15 cellular contexts compared by ENCODE assay signal in genomic region chr7:134936893-134937520, GRCh38. TPM values are rescaled to one million over a fixed set of nuclear protein-coding genes. Genes with fewer than 3 reads are reported as not detected.
A peak's percentile ranks its signal among the peaks of the same experiment; 100 is the strongest.
DNase-seq lines count a peak whose midpoint lies in the region; ATAC-seq and TF ChIP-seq lines count a peak whose summit lies in the region.
"Had no signal": no experiment of that assay in that cellular context is flagged by ENCODE, and none has a peak within 500 bp of the region (broad histone marks: within the 10 kb centered on the region; RNA-seq: fewer than 3 reads in every experiment).

No MANE protein-coding gene starts in this region.

- 74 to 80% (median 78%) methylated on average over 4 of the region's 4 CpGs for WGBS in spleen, 5 donors

- TF ChIP-seq POLR2A in spleen (IDR thresholded peaks at IDR 0.05) = no peak

- H3K4me1 Mint-ChIP-seq in activated naive CD4-positive, alpha-beta T cell treated with anti-CD3 and anti-CD28 coated beads, Interleukin-2, amount 50 U/mL, for 24 hours = peaks cover 16% of the 10 kb centered on the region

- H3K27me3 ChIP-seq in muscle layer of duodenum (ENCODE audit: low read depth, low read length) = no peaks in the 10 kb centered on the region
- H3K27me3 ChIP-seq in thoracic aorta (replicated peaks; ENCODE audit: insufficient read depth) = no peaks in the 10 kb centered on the region
- H3K27me3 ChIP-seq in spleen (replicated peaks in 1 of 7) = no peaks in the 10 kb centered on the region
- H3K27me3 ChIP-seq: SJCRH30 had no signal

- peaks cover 12 to 13% of the 10 kb centered on the region in 2 donors for H3K4me1 ChIP-seq in muscle layer of duodenum (ENCODE audit: control insufficient read depth in 1 of 2, insufficient read depth in 2 of 2, low read length in 2 of 2)
- H3K4me1 ChIP-seq in thoracic aorta (ENCODE audit: control insufficient read depth in 1 of 2, low read depth in 2 of 2) = peaks cover 49 to 95% of the 10 kb centered on the region in 2 donors
- H3K4me1 ChIP-seq in spleen = peaks cover 0 to 26% (median 12%) of the 10 kb centered on the region in 6 donors

- no peaks in the 10 kb centered on the region for H3K27me3 Mint-ChIP-seq in activated naive CD4-positive, alpha-beta T cell treated with anti-CD3 and anti-CD28 coated beads, Interleukin-2, amount 50 U/mL, for 24 hours

- no peaks in the 10 kb centered on the region for H3K9me3 Mint-ChIP-seq in activated naive CD4-positive, alpha-beta T cell treated with anti-CD3 and anti-CD28 coated beads, Interleukin-2, amount 50 U/mL, for 24 hours
- H3K9me3 Mint-ChIP-seq: activated naive CD4-positive, alpha-beta T cell treated with anti-CD3 and anti-CD28 coated beads for 36 hours had no signal

- no peak overlapping the region for H3K4me3 Mint-ChIP-seq in activated naive CD4-positive, alpha-beta T cell treated with anti-CD3 and anti-CD28 coated beads, Interleukin-2, amount 50 U/mL, for 24 hours
- H3K4me3 Mint-ChIP-seq: activated CD4-positive, alpha-beta T cell treated with anti-CD3 and anti-CD28 coated beads for 36 hours; activated naive CD4-positive, alpha-beta T cell treated with anti-CD3 and anti-CD28 coated beads for 36 hours; CD4-positive, CD25-positive, alpha-beta regulatory T cell had no signal

- H3K36me3 Mint-ChIP-seq in activated naive CD4-positive, alpha-beta T cell treated with anti-CD3 and anti-CD28 coated beads, Interleukin-2, amount 50 U/mL, for 24 hours = peaks cover 3% of the 10 kb centered on the region
- H3K36me3 Mint-ChIP-seq: CD4-positive, CD25-positive, alpha-beta regulatory T cell had no signal

- intact Hi-C loops in spleen (cut with DNase I; ENCODE audit: low total_unique reads) = no loop called here

- DNase-seq in activated naive CD4-positive, alpha-beta T cell treated with anti-CD3 and anti-CD28 coated beads, Interleukin-2, amount 50 U/mL, for 16 hours = no peak
- DNase-seq in coronary artery (ENCODE audit: low spot score) = no peak
- DNase-seq in thoracic aorta (ENCODE audit: low spot score) = no peak
- DNase-seq in spleen = no peak
- DNase-seq in NOMO-1 treated with dmso at 0.1 percent for 144 hours (lab: John Stamatoyannopoulos, UW; ENCODE audit: unreplicated experiment) = no peak
- DNase-seq in NCI-H748 treated with DMSO at 0.1 percent for 48 hours (lab: John Stamatoyannopoulos, UW) = no peak
- DNase-seq: 8988T; activated CD4-positive, alpha-beta T cell treated with anti-CD3 and anti-CD28 coated beads for 36 hours; activated naive CD4-positive, alpha-beta T cell treated with anti-CD3 and anti-CD28 coated beads for 36 hours; CD4-positive, CD25-positive, alpha-beta regulatory T cell; NCI-H146; SJCRH30; stimulated activated CD4-positive, alpha-beta T cell treated with anti-CD3 and anti-CD28 coated beads, Interleukin-1b, Interleukin-23, amount 100 ng/mL, for 48 hours had no signal

- peaks cover 29 to 66% of the 10 kb centered on the region in 2 donors for H3K36me3 ChIP-seq in muscle layer of duodenum (ENCODE audit: control insufficient read depth in 1 of 2, insufficient read depth in 2 of 2, low read length in 2 of 2)
- no peaks in the 10 kb centered on the region for H3K36me3 ChIP-seq in thoracic aorta
- H3K36me3 ChIP-seq in spleen = no peaks in the 10 kb centered on the region

- no peak for ATAC-seq in thoracic aorta (ENCODE audit: insufficient number of reproducible peaks, low FRiP score, low read depth)
- ATAC-seq: activated CD4-positive, alpha-beta T cell treated with anti-CD3 and anti-CD28 coated beads for 36 hours had no signal

- H3K4me3 ChIP-seq in coronary artery (no peak overlapping the region), muscle layer of duodenum (ENCODE audit: low read depth in 1 of 2, low read length in 2 of 2) (no peak overlapping the region), thoracic aorta (no peak overlapping the region), spleen (no peak overlapping the region)
- H3K4me3 ChIP-seq: SJCRH30 had no signal

- no peak for TF ChIP-seq CTCF in coronary artery (IDR thresholded peaks at IDR 0.05)
- no peak for TF ChIP-seq CTCF in thoracic aorta (IDR thresholded peaks at IDR 0.05)
- no peak for TF ChIP-seq CTCF in spleen (IDR thresholded peaks at IDR 0.05 in 8 of 11, conservative IDR thresholded peaks at IDR 0.05 in 3 of 11)

- no peaks in the 10 kb centered on the region for H3K9me3 ChIP-seq in muscle layer of duodenum (ENCODE audit: control insufficient read depth in 1 of 2, low read length in 2 of 2)
- no peaks in the 10 kb centered on the region for H3K9me3 ChIP-seq in thoracic aorta
- H3K9me3 ChIP-seq in spleen = no peaks in the 10 kb centered on the region
- H3K9me3 ChIP-seq: SJCRH30 had no signal

- H3K27ac ChIP-seq in coronary artery = peak overlapping the region; percentile 64 to 65
- H3K27ac ChIP-seq in muscle layer of duodenum (ENCODE audit: low read length) = peak overlapping the region; percentile 32
- H3K27ac ChIP-seq in thoracic aorta = peak overlapping the region; percentile 89
- H3K27ac ChIP-seq in spleen = no peak overlapping the region
- H3K27ac ChIP-seq: SJCRH30 had no signal

- peak overlapping the region; percentile 38 for H3K27ac Mint-ChIP-seq in activated naive CD4-positive, alpha-beta T cell treated with anti-CD3 and anti-CD28 coated beads, Interleukin-2, amount 50 U/mL, for 24 hours
- H3K27ac Mint-ChIP-seq: activated CD4-positive, alpha-beta T cell treated with anti-CD3 and anti-CD28 coated beads for 36 hours; activated naive CD4-positive, alpha-beta T cell treated with anti-CD3 and anti-CD28 coated beads for 36 hours; CD4-positive, CD25-positive, alpha-beta regulatory T cell had no signal

RNA-seq across cellular contexts. Expression of gene AGBL3, which starts 49.3 kb away (rescaled TPM):
- total RNA-seq in thoracic aorta (under 1 TPM; 0.28 to 0.54 TPM), spleen (10 to 100 TPM in 1 of 7 donors, 1 to 10 TPM in 6; 3.6 to 12.9 (median 5.1) TPM)
- polyA plus RNA-seq in spleen = 1 to 10 TPM; 1.2 to 1.5 (median 1.3) TPM

Comparison
In these comparisons a context has a peak if more than half of its experiments do, and no peak if none do; other contexts are left out.
1. H3K27ac ChIP-seq: peak in coronary artery (2 of 2), muscle layer of duodenum (single experiment) and thoracic aorta (2 of 2); none in spleen (0 of 8).